In genomic region chr1:20458717-20459116, GRCh38 we compare ENCODE assay signal across 3 cellular contexts.
A peak's percentile ranks its signal among the peaks of the same experiment; 100 is the strongest.
TF ChIP-seq lines count a peak whose summit lies in the region.

No MANE protein-coding gene starts in this region.

TF ChIP-seq in HCT116, 20 proteins besides CTCF, POLR2A, EP300 and RAD21:
- TF ChIP-seq CBX3 (IDR thresholded peaks at IDR 0.05; ENCODE audit: low read depth) (no peak), ZBTB33 (IDR thresholded peaks at IDR 0.05; ENCODE audit: extremely low read depth, insufficient replicate concordance, low read length) (no peak), REST (IDR thresholded peaks at IDR 0.05; ENCODE audit: low read depth) (no peak), SIN3A (IDR thresholded peaks at IDR 0.05; ENCODE audit: low read depth) (no peak), MAX (IDR thresholded peaks at IDR 0.05) (no peak), EGR1 (IDR thresholded peaks at IDR 0.05; ENCODE audit: low read depth) (no peak), ATF3 (IDR thresholded peaks at IDR 0.05) (no peak), ZFX (IDR thresholded peaks at IDR 0.05) (no peak)

TF ChIP-seq in HEK293, 187 proteins besides CTCF, POLR2A, EP300 and RAD21:
- no peak for TF ChIP-seq ZSCAN16 (tag by site-specific recombination; IDR thresholded peaks at IDR 0.05)
- 0 out of 2 replicates have a peak, but pooled peaks have one; percentile 22 for TF ChIP-seq ATF2 (tag by site-specific recombination; IDR thresholded peaks at IDR 0.05; ENCODE audit: low read depth)

TF ChIP-seq in K562, 482 proteins besides CTCF, POLR2A, EP300 and RAD21:
- TF ChIP-seq USF2 (CRISPR knock-in tag; IDR thresholded peaks at IDR 0.05) (peak; percentile 45), CREB5 (CRISPR knock-in tag; IDR thresholded peaks at IDR 0.05) (no peak), SUPT5H (IDR thresholded peaks at IDR 0.05) (no peak), MECOM (CRISPR knock-in tag; IDR thresholded peaks at IDR 0.05) (no peak), USF1 (CRISPR knock-in tag; IDR thresholded peaks at IDR 0.05) (0 out of 2 replicates have a peak, but pooled peaks have one; percentile 40), MAFF (IDR thresholded peaks at IDR 0.05; ENCODE audit: low read length) (no peak), BRF2 (IDR thresholded peaks at IDR 0.05; ENCODE audit: borderline replicate concordance, insufficient read depth, insufficient read length) (no peak), ZNF57 (CRISPR knock-in tag; IDR thresholded peaks at IDR 0.05) (no peak), DMBX1 (CRISPR knock-in tag; IDR thresholded peaks at IDR 0.05; ENCODE audit: borderline replicate concordance) (no peak)
